In the genomic region with DNA sequence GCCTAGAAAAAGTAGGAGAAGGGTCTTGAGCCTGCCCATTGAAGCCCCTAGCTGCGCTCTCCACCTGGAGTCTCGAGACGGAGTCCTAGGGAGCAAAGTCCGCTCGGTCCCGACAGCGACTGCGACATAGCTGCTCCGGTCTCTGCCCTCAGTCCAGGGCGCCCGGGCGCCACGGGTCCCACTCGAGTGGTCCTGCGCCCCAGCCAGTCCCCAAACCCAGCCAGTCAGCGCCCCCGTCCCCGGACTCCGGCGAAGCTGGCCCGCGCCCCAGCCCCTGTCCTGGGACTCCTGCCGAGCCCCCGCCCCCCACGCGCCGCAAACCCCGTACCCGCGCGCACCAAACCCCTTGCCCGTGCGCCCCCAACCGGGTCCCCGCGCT, we compare ENCODE assay signal across 8 cellular contexts. TPM values are rescaled to one million over a fixed set of nuclear protein-coding genes. Genes with fewer than 3 reads are reported as not detected.
DNase-seq lines count a peak whose midpoint lies in the region; ATAC-seq, FAIRE-seq and TF ChIP-seq lines count a peak whose summit lies in the region.

No MANE protein-coding gene starts in this region.

- H3K9ac ChIP-seq in HUES6 (ENCODE audit: low read length) (peak overlapping the region; percentile 87), astrocyte (ENCODE audit: low read length) (peak overlapping the region; percentile 93), kidney (ENCODE audit: low read length in 2 of 2) (peak overlapping the region; percentile 18 to 72)

- H3K4me1 ChIP-seq in HUES6 (ENCODE audit: control insufficient read depth, insufficient read depth, low read length) (peaks cover 40% of the 10 kb centered on the region), astrocyte (ENCODE audit: insufficient read depth, low read length) (peaks cover 23% of the 10 kb centered on the region), kidney (ENCODE audit: control insufficient read depth in 1 of 2, insufficient read depth in 1 of 2, low read depth in 1 of 2, low read length in 2 of 2) (peaks cover 34 to 44% of the 10 kb centered on the region in 2 donors)

- FAIRE-seq in astrocyte (lab: Jason Lieb, UNC) = no peak
- no peak for FAIRE-seq in kidney (lab: Jason Lieb, UNC)

- H3K27me3 Mint-ChIP-seq in astrocyte (ENCODE audit: low read depth, unreplicated experiment) = no peaks in the 10 kb centered on the region
- H3K27me3 Mint-ChIP-seq in stimulated activated memory B cell treated with anti-CD40 and anti-IgM and Interleukin-4, amounts not matched to agents 10 μg/mL and 1 μg/mL and 100 μg/mL, for 72 hours = no peaks in the 10 kb centered on the region

- ATAC-seq in stimulated activated memory B cell treated with anti-CD40 and anti-IgM and Interleukin-4, amounts not matched to agents 10 μg/mL and 1 μg/mL and 100 μg/mL, for 72 hours = no peak
- no peak for ATAC-seq in stimulated activated effector memory CD8-positive, alpha-beta T cell treated with anti-CD3 and anti-CD28 coated beads, Interleukin-12 subunit alpha, Interleukin-12 subunit beta, amount 100 ng/mL, for 72 hours
- ATAC-seq in GM21576 (IDR thresholded peaks at IDR 0.05; ENCODE audit: unreplicated experiment) = no peak

- peak overlapping the region; percentile 83 for H3K4me3 ChIP-seq in HUES6 (ENCODE audit: low read depth, low read length)
- H3K4me3 ChIP-seq in astrocyte (ENCODE audit: insufficient read depth, low read depth, low read length) = peak overlapping the region; percentile 73
- H3K4me3 ChIP-seq in kidney (ENCODE audit: low read length in 2 of 2) = peak overlapping the region; percentile 64 to 68

- H3K27ac ChIP-seq in HUES6 (ENCODE audit: low read depth, low read length) (peak overlapping the region; percentile 80; the same call in 1 of the 2 replicates), astrocyte (ENCODE audit: low read depth, low read length) (peak overlapping the region; percentile 75), kidney (ENCODE audit: low read depth in 2 of 2, low read length in 2 of 2) (peak overlapping the region; percentile 88 to 94)

- peaks cover 18% of the 10 kb centered on the region for H3K4me1 Mint-ChIP-seq in astrocyte (ENCODE audit: low read depth, unreplicated experiment)
- H3K4me1 Mint-ChIP-seq in stimulated activated memory B cell treated with anti-CD40 and anti-IgM and Interleukin-4, amounts not matched to agents 10 μg/mL and 1 μg/mL and 100 μg/mL, for 72 hours = peaks cover 61% of the 10 kb centered on the region
- H3K4me1 Mint-ChIP-seq in stimulated activated effector memory CD8-positive, alpha-beta T cell treated with anti-CD3 and anti-CD28 coated beads, Interleukin-12 subunit alpha, Interleukin-12 subunit beta, amount 100 ng/mL, for 72 hours = no peaks in the 10 kb centered on the region

- DNase-seq in astrocyte (ENCODE audit: low read depth) (no peak), kidney (peak; percentile 82), CD1c-positive myeloid dendritic cell (ENCODE audit: extremely low spot score) (no peak)
- no peak for DNase-seq in stimulated activated effector memory CD8-positive, alpha-beta T cell treated with anti-CD3 and anti-CD28 coated beads, Interleukin-12 subunit alpha, Interleukin-12 subunit beta, amount 100 ng/mL, for 72 hours (ENCODE audit: low spot score in 2 of 2)
- DNase-seq in activated T-cell treated with anti-CD3 and anti-CD28 coated beads, Interleukin-2, amount 50 U/mL, for 1 hour = no peak

- peaks cover 4% of the 10 kb centered on the region; the same call in 1 of the 2 replicates for H3K9me3 ChIP-seq in HUES6 (ENCODE audit: control insufficient read depth, insufficient read depth, low read depth, low read length)
- no peaks in the 10 kb centered on the region for H3K9me3 ChIP-seq in astrocyte (ENCODE audit: insufficient read depth, low read depth, low read length)
- H3K9me3 ChIP-seq in kidney (ENCODE audit: control insufficient read depth in 1 of 2, low read length in 2 of 2) = no peaks in the 10 kb centered on the region

- intact Hi-C loops in kidney (cut with DNase I) = no loop called here

- peak overlapping the region; percentile 70 for H2AFZ ChIP-seq in astrocyte (ENCODE audit: low read depth, low read length)

- peaks cover 3% of the 10 kb centered on the region for H3K9me3 Mint-ChIP-seq in astrocyte (ENCODE audit: unreplicated experiment)
- H3K9me3 Mint-ChIP-seq in stimulated activated memory B cell treated with anti-CD40 and anti-IgM and Interleukin-4, amounts not matched to agents 10 μg/mL and 1 μg/mL and 100 μg/mL, for 72 hours = peaks cover 3% of the 10 kb centered on the region
- peaks cover 6% of the 10 kb centered on the region for H3K9me3 Mint-ChIP-seq in stimulated activated effector memory CD8-positive, alpha-beta T cell treated with anti-CD3 and anti-CD28 coated beads, Interleukin-12 subunit alpha, Interleukin-12 subunit beta, amount 100 ng/mL, for 72 hours

- no peak overlapping the region for H3K27ac Mint-ChIP-seq in astrocyte (ENCODE audit: unreplicated experiment)
- H3K27ac Mint-ChIP-seq in stimulated activated memory B cell treated with anti-CD40 and anti-IgM and Interleukin-4, amounts not matched to agents 10 μg/mL and 1 μg/mL and 100 μg/mL, for 72 hours = peak overlapping the region; percentile 97
- no peak overlapping the region for H3K27ac Mint-ChIP-seq in stimulated activated effector memory CD8-positive, alpha-beta T cell treated with anti-CD3 and anti-CD28 coated beads, Interleukin-12 subunit alpha, Interleukin-12 subunit beta, amount 100 ng/mL, for 72 hours

- no peaks in the 10 kb centered on the region for H4K20me1 ChIP-seq in astrocyte (ENCODE audit: insufficient read depth, low read length)

- peaks cover 46% of the 10 kb centered on the region for H3K79me2 ChIP-seq in astrocyte (ENCODE audit: insufficient read depth, low read length)

- peak overlapping the region; percentile 97 for H3K4me3 Mint-ChIP-seq in astrocyte (ENCODE audit: unreplicated experiment)
- peak overlapping the region; percentile 94 for H3K4me3 Mint-ChIP-seq in stimulated activated memory B cell treated with anti-CD40 and anti-IgM and Interleukin-4, amounts not matched to agents 10 μg/mL and 1 μg/mL and 100 μg/mL, for 72 hours
- H3K4me3 Mint-ChIP-seq in stimulated activated effector memory CD8-positive, alpha-beta T cell treated with anti-CD3 and anti-CD28 coated beads, Interleukin-12 subunit alpha, Interleukin-12 subunit beta, amount 100 ng/mL, for 72 hours = no peak overlapping the region

- H3K4me2 ChIP-seq in astrocyte (ENCODE audit: low read length) = peak overlapping the region; percentile 84

- peaks cover 16% of the 10 kb centered on the region for H3K27me3 ChIP-seq in HUES6 (ENCODE audit: control insufficient read depth, insufficient read depth, low read length)
- H3K27me3 ChIP-seq in astrocyte (ENCODE audit: insufficient read depth, low read length) = no peaks in the 10 kb centered on the region

- peaks cover 3% of the 10 kb centered on the region for H3K36me3 Mint-ChIP-seq in astrocyte (ENCODE audit: low read depth, unreplicated experiment)
- no peaks in the 10 kb centered on the region for H3K36me3 Mint-ChIP-seq in stimulated activated memory B cell treated with anti-CD40 and anti-IgM and Interleukin-4, amounts not matched to agents 10 μg/mL and 1 μg/mL and 100 μg/mL, for 72 hours
- no peaks in the 10 kb centered on the region for H3K36me3 Mint-ChIP-seq in stimulated activated effector memory CD8-positive, alpha-beta T cell treated with anti-CD3 and anti-CD28 coated beads, Interleukin-12 subunit alpha, Interleukin-12 subunit beta, amount 100 ng/mL, for 72 hours

- TF ChIP-seq CTCF in astrocyte (IDR thresholded peaks at IDR 0.05; ENCODE audit: insufficient read depth, low read depth, low read length) (no peak), kidney (IDR thresholded peaks at IDR 0.05; ENCODE audit: borderline replicate concordance, extremely low read depth, insufficient read depth) (no peak)

- H3K36me3 ChIP-seq in HUES6 (ENCODE audit: control insufficient read depth, insufficient read depth, low read length) = no peaks in the 10 kb centered on the region
- H3K36me3 ChIP-seq in astrocyte (ENCODE audit: insufficient read depth, low read length) = no peaks in the 10 kb centered on the region
- H3K36me3 ChIP-seq in kidney (ENCODE audit: control insufficient read depth in 1 of 2, insufficient read depth in 2 of 2, low read length in 2 of 2) = peaks cover 0 to 4% of the 10 kb centered on the region in 2 donors

RNA-seq across cellular contexts. Expression of a gene that starts 0.5 kb away (rescaled TPM):
- total RNA-seq in astrocyte (92.9 and 105 TPM in 2 replicates), kidney (198 TPM)
- 38.4 TPM for polyA plus RNA-seq in kidney (ENCODE audit: insufficient read depth, low read depth, low replicate concordance)
